In the genomic region with DNA sequence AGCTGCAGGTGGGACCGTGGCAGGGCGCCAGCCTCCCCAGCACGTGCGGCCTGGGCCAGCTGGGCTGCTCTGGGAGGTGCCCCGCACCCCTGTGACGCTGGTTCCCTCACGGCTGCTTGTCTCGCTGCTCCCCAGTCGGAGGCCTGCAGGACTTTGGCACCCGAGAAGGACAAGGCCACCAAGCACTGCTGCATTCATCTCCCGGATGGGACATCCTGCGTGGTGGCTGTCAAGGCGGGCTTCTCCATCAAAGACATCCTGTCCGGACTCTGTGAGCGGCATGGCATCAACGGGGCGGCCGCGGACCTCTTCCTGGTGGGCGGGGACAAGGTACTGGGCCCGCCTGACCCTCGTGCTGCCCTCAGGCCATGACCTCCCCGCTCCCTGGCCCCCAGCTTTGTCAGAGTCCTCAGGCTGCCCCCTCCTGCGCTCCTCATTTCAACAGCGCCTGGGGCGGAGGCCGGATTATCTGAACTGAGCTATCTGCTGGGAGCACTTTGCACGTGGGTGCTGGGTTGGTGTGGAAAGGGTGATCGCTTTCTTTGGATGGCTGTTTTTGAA, we compare ENCODE assay signal across 2 cellular contexts.
TF ChIP-seq lines count a peak whose summit lies in the region.

No MANE protein-coding gene starts in this region.

TF ChIP-seq in HepG2, 621 proteins besides CTCF, POLR2A, EP300 and RAD21:
- no peak for TF ChIP-seq HOXD1 (CRISPR knock-in tag; IDR thresholded peaks at IDR 0.05)

TF ChIP-seq in WTC11, 78 proteins besides CTCF, POLR2A, EP300 and RAD21:
- no peak for TF ChIP-seq ZNF396 (CRISPR knock-in tag; IDR thresholded peaks at IDR 0.05; ENCODE audit: borderline replicate concordance)
- no peak for TF ChIP-seq ZNF671 (CRISPR knock-in tag; IDR thresholded peaks at IDR 0.05)
- no peak for TF ChIP-seq EMX1 (CRISPR knock-in tag; IDR thresholded peaks at IDR 0.05)
- TF ChIP-seq ZNF219 (CRISPR knock-in tag; IDR thresholded peaks at IDR 0.05; ENCODE audit: borderline replicate concordance) = no peak
- no peak for TF ChIP-seq IRF2 (CRISPR knock-in tag; IDR thresholded peaks at IDR 0.05; ENCODE audit: borderline replicate concordance, low read depth)
- TF ChIP-seq, protein P1, sequence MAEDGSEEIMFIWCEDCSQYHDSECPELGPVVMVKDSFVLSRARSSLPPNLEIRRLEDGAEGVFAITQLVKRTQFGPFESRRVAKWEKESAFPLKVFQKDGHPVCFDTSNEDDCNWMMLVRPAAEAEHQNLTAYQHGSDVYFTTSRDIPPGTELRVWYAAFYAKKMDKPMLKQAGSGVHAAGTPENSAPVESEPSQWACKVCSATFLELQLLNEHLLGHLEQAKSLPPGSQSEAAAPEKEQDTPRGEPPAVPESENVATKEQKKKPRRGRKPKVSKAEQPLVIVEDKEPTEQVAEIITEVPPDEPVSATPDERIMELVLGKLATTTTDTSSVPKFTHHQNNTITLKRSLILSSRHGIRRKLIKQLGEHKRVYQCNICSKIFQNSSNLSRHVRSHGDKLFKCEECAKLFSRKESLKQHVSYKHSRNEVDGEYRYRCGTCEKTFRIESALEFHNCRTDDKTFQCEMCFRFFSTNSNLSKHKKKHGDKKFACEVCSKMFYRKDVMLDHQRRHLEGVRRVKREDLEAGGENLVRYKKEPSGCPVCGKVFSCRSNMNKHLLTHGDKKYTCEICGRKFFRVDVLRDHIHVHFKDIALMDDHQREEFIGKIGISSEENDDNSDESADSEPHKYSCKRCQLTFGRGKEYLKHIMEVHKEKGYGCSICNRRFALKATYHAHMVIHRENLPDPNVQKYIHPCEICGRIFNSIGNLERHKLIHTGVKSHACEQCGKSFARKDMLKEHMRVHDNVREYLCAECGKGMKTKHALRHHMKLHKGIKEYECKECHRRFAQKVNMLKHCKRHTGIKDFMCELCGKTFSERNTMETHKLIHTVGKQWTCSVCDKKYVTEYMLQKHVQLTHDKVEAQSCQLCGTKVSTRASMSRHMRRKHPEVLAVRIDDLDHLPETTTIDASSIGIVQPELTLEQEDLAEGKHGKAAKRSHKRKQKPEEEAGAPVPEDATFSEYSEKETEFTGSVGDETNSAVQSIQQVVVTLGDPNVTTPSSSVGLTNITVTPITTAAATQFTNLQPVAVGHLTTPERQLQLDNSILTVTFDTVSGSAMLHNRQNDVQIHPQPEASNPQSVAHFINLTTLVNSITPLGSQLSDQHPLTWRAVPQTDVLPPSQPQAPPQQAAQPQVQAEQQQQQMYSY (CRISPR knock-in tag; IDR thresholded peaks at IDR 0.05) = no peak
- TF ChIP-seq PRRX2 (CRISPR knock-in tag; IDR thresholded peaks at IDR 0.05) = no peak
- TF ChIP-seq CBFB (CRISPR knock-in tag; IDR thresholded peaks at IDR 0.05; ENCODE audit: low read depth) = no peak
